In genomic region chr3:15086699-15087098, GRCh38 we compare ENCODE assay signal across 33 cellular contexts.
"Had no signal": no experiment of that assay in that cellular context is flagged by ENCODE, and none has a peak within 500 bp of the region (broad histone marks: within the 10 kb centered on the region; RNA-seq: fewer than 3 reads in every experiment).

No MANE protein-coding gene starts in this region.

- H3K4me3 ChIP-seq: MG63 had no signal

- H3K27me3 ChIP-seq: MG63 had no signal

- DNase-seq: Kasumi-1, MG63, MM.1S, MV-4-11, NCI-H1048, NCI-H1092, NCI-H1092 treated with DMSO at 0.1 percent for 48 hours, NCI-H1105, NCI-H1105 treated with DMSO at 0.1 percent for 48 hours, NCI-H1417, NCI-H1417 treated with DMSO at 0.1 percent for 48 hours, NCI-H1436, NCI-H1436 treated with DMSO at 0.1 percent for 48 hours, NCI-H146, NCI-H1694, NCI-H1694 treated with DMSO at 0.1 percent for 48 hours, NCI-H187, NCI-H187 treated with DMSO at 0.1 percent for 48 hours, NCI-H1930, NCI-H2029, NCI-H2029 treated with DMSO at 0.1 percent for 48 hours, NCI-H2081, NCI-H2081 treated with DMSO at 0.1 percent for 48 hours, NCI-H2107, NCI-H2171, NCI-H2171 treated with DMSO at 0.1 percent for 48 hours, NCI-H2227 treated with DMSO at 0.1 percent for 48 hours, NCI-H226, NCI-H345, NCI-H446, NCI-H446 treated with DMSO at 0.1 percent for 48 hours, NCI-H510A, NCI-H510A treated with DMSO at 0.1 percent for 48 hours had no signal

- H3K9me3 ChIP-seq: MG63 had no signal
